ENCODE assay signal across 2 cellular contexts in genomic region chr15:32096867-32097266, GRCh38.
TF ChIP-seq lines count a peak whose summit lies in the region.

No MANE protein-coding gene starts in this region.

TF ChIP-seq in H1, 55 proteins besides CTCF, POLR2A, EP300 and RAD21 (continued from another document):
- TF ChIP-seq, protein P1, sequence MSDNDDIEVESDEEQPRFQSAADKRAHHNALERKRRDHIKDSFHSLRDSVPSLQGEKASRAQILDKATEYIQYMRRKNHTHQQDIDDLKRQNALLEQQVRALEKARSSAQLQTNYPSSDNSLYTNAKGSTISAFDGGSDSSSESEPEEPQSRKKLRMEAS (IDR thresholded peaks at IDR 0.05): peak; percentile 96
- TF ChIP-seq BRCA1 (IDR thresholded peaks at IDR 0.05; ENCODE audit: low read depth, low read length) (no peak), E2F6 (IDR thresholded peaks at IDR 0.05) (peak; percentile 84), ATF2 (IDR thresholded peaks at IDR 0.05; ENCODE audit: low read length) (no peak)
- TF ChIP-seq, protein P2, sequence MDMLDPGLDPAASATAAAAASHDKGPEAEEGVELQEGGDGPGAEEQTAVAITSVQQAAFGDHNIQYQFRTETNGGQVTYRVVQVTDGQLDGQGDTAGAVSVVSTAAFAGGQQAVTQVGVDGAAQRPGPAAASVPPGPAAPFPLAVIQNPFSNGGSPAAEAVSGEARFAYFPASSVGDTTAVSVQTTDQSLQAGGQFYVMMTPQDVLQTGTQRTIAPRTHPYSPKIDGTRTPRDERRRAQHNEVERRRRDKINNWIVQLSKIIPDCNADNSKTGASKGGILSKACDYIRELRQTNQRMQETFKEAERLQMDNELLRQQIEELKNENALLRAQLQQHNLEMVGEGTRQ (IDR thresholded peaks at IDR 0.05; ENCODE audit: low read length): 0 out of 2 replicates have a peak, but pooled peaks have one; percentile 14

TF ChIP-seq in neural cell, 6 proteins besides CTCF, POLR2A, EP300 and RAD21 (continued from another document):
- TF ChIP-seq EZH2 (IDR thresholded peaks at IDR 0.05; ENCODE audit: borderline replicate concordance, insufficient read depth, low read length, poor library complexity, severe bottlenecking): no peak
- TF ChIP-seq TAF1 (IDR thresholded peaks at IDR 0.05; ENCODE audit: low read depth): no peak
- peak; percentile 36 for TF ChIP-seq POLR2AphosphoS5 (IDR thresholded peaks at IDR 0.05)
- TF ChIP-seq SMC3 (conservative IDR thresholded peaks at IDR 0.05; ENCODE audit: poor library complexity): no peak
- TF ChIP-seq, protein P3, sequence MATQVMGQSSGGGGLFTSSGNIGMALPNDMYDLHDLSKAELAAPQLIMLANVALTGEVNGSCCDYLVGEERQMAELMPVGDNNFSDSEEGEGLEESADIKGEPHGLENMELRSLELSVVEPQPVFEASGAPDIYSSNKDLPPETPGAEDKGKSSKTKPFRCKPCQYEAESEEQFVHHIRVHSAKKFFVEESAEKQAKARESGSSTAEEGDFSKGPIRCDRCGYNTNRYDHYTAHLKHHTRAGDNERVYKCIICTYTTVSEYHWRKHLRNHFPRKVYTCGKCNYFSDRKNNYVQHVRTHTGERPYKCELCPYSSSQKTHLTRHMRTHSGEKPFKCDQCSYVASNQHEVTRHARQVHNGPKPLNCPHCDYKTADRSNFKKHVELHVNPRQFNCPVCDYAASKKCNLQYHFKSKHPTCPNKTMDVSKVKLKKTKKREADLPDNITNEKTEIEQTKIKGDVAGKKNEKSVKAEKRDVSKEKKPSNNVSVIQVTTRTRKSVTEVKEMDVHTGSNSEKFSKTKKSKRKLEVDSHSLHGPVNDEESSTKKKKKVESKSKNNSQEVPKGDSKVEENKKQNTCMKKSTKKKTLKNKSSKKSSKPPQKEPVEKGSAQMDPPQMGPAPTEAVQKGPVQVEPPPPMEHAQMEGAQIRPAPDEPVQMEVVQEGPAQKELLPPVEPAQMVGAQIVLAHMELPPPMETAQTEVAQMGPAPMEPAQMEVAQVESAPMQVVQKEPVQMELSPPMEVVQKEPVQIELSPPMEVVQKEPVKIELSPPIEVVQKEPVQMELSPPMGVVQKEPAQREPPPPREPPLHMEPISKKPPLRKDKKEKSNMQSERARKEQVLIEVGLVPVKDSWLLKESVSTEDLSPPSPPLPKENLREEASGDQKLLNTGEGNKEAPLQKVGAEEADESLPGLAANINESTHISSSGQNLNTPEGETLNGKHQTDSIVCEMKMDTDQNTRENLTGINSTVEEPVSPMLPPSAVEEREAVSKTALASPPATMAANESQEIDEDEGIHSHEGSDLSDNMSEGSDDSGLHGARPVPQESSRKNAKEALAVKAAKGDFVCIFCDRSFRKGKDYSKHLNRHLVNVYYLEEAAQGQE (IDR thresholded peaks at IDR 0.05; ENCODE audit: borderline replicate concordance): no peak
TF ChIP-seq in neural cell: peak in this region for 2.
